Comparison of ENCODE assay signal across 11 cellular contexts in the genomic region with DNA sequence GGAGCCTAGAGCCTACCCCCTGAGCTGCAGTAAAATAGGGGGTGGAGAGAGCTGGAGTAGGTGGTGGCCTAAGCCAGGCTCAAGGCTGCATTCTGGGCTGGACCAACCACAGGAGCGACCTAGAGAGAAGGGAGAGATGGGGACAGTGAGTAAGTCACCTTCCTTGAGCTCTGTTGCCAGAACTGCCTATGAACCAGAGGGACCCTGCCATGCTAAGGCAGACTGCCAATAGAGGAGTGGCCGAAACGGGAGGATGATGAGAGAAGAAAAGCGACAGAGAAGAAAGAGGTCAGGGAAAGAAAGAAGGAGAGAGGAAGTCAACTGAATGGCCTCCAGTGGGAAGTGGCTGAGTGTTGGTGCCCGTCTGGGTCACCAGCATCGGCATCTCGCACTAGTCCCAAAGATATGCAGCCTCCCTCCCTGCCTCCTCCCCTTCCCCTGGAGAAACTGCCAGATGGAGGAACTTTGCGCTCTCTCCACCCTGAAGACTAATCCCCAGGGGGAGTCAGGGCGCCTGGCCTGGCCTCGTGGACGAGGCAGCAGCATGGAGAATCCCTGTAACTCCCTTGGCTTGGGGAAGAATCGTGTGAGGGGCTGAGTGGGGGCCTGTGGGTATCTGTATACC. TPM values are rescaled to one million over a fixed set of nuclear protein-coding genes. Genes with fewer than 3 reads are reported as not detected.
DNase-seq lines count a peak whose midpoint lies in the region; ATAC-seq, FAIRE-seq and TF ChIP-seq lines count a peak whose summit lies in the region.
"Had no signal": no experiment of that assay in that cellular context is flagged by ENCODE, and none has a peak within 500 bp of the region (broad histone marks: within the 10 kb centered on the region; RNA-seq: fewer than 3 reads in every experiment).

No MANE protein-coding gene starts in this region.

- H3K27me3 Mint-ChIP-seq in activated naive CD4-positive, alpha-beta T cell treated with anti-CD3 and anti-CD28 coated beads, Interleukin-2, amount 10 ng/mL, durations not matched to agents 7 days and 5 days = no peaks in the 10 kb centered on the region
- no peaks in the 10 kb centered on the region for H3K27me3 Mint-ChIP-seq in activated B cell treated with CpG ODN at 0.5 μM for 24 hours

- H3K36me3 Mint-ChIP-seq in activated naive CD4-positive, alpha-beta T cell treated with anti-CD3 and anti-CD28 coated beads, Interleukin-2, amount 10 ng/mL, durations not matched to agents 7 days and 5 days = peaks cover 10% of the 10 kb centered on the region
- peaks cover 13% of the 10 kb centered on the region for H3K36me3 Mint-ChIP-seq in activated B cell treated with CpG ODN at 0.5 μM for 24 hours (ENCODE audit: low read depth)

- H3K27me3 ChIP-seq in lower lobe of right lung (ENCODE audit: low read depth) (no peaks in the 10 kb centered on the region), upper lobe of right lung (no peaks in the 10 kb centered on the region)

- H3K9me3 ChIP-seq in lower lobe of right lung (no peaks in the 10 kb centered on the region), upper lobe of right lung (no peaks in the 10 kb centered on the region), kidney (ENCODE audit: control insufficient read depth in 1 of 2, low read length in 2 of 2) (no peaks in the 10 kb centered on the region)

- ATAC-seq in activated B cell treated with CpG ODN at 0.5 μM for 24 hours (ENCODE audit: low read depth) (no peak), lower lobe of right lung (no peak), upper lobe of right lung (no peak), GM18858 (IDR thresholded peaks at IDR 0.05; ENCODE audit: unreplicated experiment) (no peak)

- CTCF ChIA-PET in activated naive CD4-positive, alpha-beta T cell treated with anti-CD3 and anti-CD28 coated beads, Interleukin-2, amount 10 ng/mL, durations not matched to agents 7 days and 5 days (lab: Charles Lee) = interaction anchor here (1.1 to 4.5 kb wide), 5 partner anchors 28 to 111 kb away, joined by 3 to 68 read pairs (median 5); no protein-coding TSS in a partner anchor
- CTCF ChIA-PET in activated B cell treated with CpG ODN at 0.5 μM for 24 hours (lab: Charles Lee) = interaction anchor here (1.1 to 4.4 kb wide), 6 partner anchors 16 to 111 kb away, joined by 4 to 90 read pairs (median 20); partner anchors contain the start of gene ELF4

- POLR2A ChIA-PET in activated B cell treated with CpG ODN at 0.5 μM for 24 hours (lab: Charles Lee) = interaction anchor here (0.6 to 2.7 kb wide), 7 partner anchors 10 to 89 kb away, joined by 3 to 20 read pairs (median 4); partner anchors contain the start of gene AIFM1

- no peak for DNase-seq in activated naive CD4-positive, alpha-beta T cell treated with anti-CD3 and anti-CD28 coated beads, Interleukin-2, amount 10 ng/mL, durations not matched to agents 7 days and 5 days
- no peak for DNase-seq in activated naive CD4-positive, alpha-beta T cell treated with anti-CD3 and anti-CD28 coated beads, Interleukin-2, amount 50 U/mL, for 16 hours
- no peak for DNase-seq in activated B cell treated with CpG ODN at 0.5 μM for 24 hours
- DNase-seq in lower lobe of right lung = no peak
- DNase-seq in upper lobe of right lung = no peak
- DNase-seq in kidney = no peak
- DNase-seq in HCEC 1CT = no peak
- DNase-seq: H9, islet precursor cell, SW 1271 had no signal

- H3K36me3 ChIP-seq in lower lobe of right lung (no peaks in the 10 kb centered on the region), upper lobe of right lung (no peaks in the 10 kb centered on the region), kidney (ENCODE audit: control insufficient read depth in 1 of 2, insufficient read depth in 2 of 2, low read length in 2 of 2) (no peaks in the 10 kb centered on the region)

- peak overlapping the region; percentile 91 for H3K27ac Mint-ChIP-seq in activated naive CD4-positive, alpha-beta T cell treated with anti-CD3 and anti-CD28 coated beads, Interleukin-2, amount 10 ng/mL, durations not matched to agents 7 days and 5 days
- peak overlapping the region; percentile 88 for H3K27ac Mint-ChIP-seq in activated B cell treated with CpG ODN at 0.5 μM for 24 hours
- H3K27ac Mint-ChIP-seq: H9 had no signal

- H3K4me1 Mint-ChIP-seq in activated naive CD4-positive, alpha-beta T cell treated with anti-CD3 and anti-CD28 coated beads, Interleukin-2, amount 10 ng/mL, durations not matched to agents 7 days and 5 days = peaks cover 66% of the 10 kb centered on the region
- peaks cover 57% of the 10 kb centered on the region for H3K4me1 Mint-ChIP-seq in activated B cell treated with CpG ODN at 0.5 μM for 24 hours

- TF ChIP-seq CTCF in activated B cell treated with CpG ODN at 0.5 μM for 24 hours (IDR thresholded peaks at IDR 0.05) (no peak), lower lobe of right lung (IDR thresholded peaks at IDR 0.05) (no peak), upper lobe of right lung (IDR thresholded peaks at IDR 0.05) (no peak), kidney (IDR thresholded peaks at IDR 0.05; ENCODE audit: borderline replicate concordance, extremely low read depth, insufficient read depth) (no peak)

- H3K9ac ChIP-seq in kidney (ENCODE audit: low read length in 2 of 2) = no peak overlapping the region

- H3K27ac ChIP-seq in lower lobe of right lung (peak overlapping the region; percentile 49), upper lobe of right lung (peak overlapping the region; percentile 51), kidney (ENCODE audit: low read depth in 2 of 2, low read length in 2 of 2) (peak overlapping the region in 1 of 2 donors; percentile 48)

- FAIRE-seq in kidney (lab: Jason Lieb, UNC) = no peak

- H3K4me3 Mint-ChIP-seq in activated naive CD4-positive, alpha-beta T cell treated with anti-CD3 and anti-CD28 coated beads, Interleukin-2, amount 10 ng/mL, durations not matched to agents 7 days and 5 days = peak overlapping the region; percentile 58
- H3K4me3 Mint-ChIP-seq in activated B cell treated with CpG ODN at 0.5 μM for 24 hours = no peak overlapping the region
- H3K4me3 Mint-ChIP-seq: H9 had no signal

- no peak overlapping the region for H3K4me3 ChIP-seq in lower lobe of right lung
- no peak overlapping the region for H3K4me3 ChIP-seq in upper lobe of right lung
- no peak overlapping the region for H3K4me3 ChIP-seq in kidney (ENCODE audit: low read length in 2 of 2)

- intact Hi-C loops in activated B cell treated with CpG ODN at 0.5 μM for 24 hours (cut with micrococcal nuclease) (loop anchor here (1.0 kb wide), 2 partner anchors 28 to 39 kb away; no protein-coding TSS in a partner anchor), lower lobe of right lung (cut with DNase I) (loop anchor here (10.0 kb wide), 1 partner anchor 113 kb away; no protein-coding TSS in a partner anchor), upper lobe of right lung (cut with DNase I) (no loop called here), kidney (cut with DNase I) (no loop called here)

- H3K4me1 ChIP-seq in lower lobe of right lung = peaks cover 43% of the 10 kb centered on the region
- no peaks in the 10 kb centered on the region for H3K4me1 ChIP-seq in upper lobe of right lung
- H3K4me1 ChIP-seq in kidney (ENCODE audit: control insufficient read depth in 1 of 2, insufficient read depth in 1 of 2, low read depth in 1 of 2, low read length in 2 of 2) = peaks cover 0 to 10% of the 10 kb centered on the region in 2 donors

- H3K9me3 Mint-ChIP-seq in activated naive CD4-positive, alpha-beta T cell treated with anti-CD3 and anti-CD28 coated beads, Interleukin-2, amount 10 ng/mL, durations not matched to agents 7 days and 5 days = no peaks in the 10 kb centered on the region
- H3K9me3 Mint-ChIP-seq in activated B cell treated with CpG ODN at 0.5 μM for 24 hours = no peaks in the 10 kb centered on the region

RNA-seq across cellular contexts. Expression of gene ELF4, which starts 28.8 kb away (rescaled TPM):
- total RNA-seq in activated B cell treated with CpG ODN at 0.5 μM for 24 hours (32.4 and 33.0 TPM in 2 replicates), lower lobe of right lung (24.1 TPM), upper lobe of right lung (23.8 TPM), kidney (18.0 TPM)
- polyA plus RNA-seq in kidney (ENCODE audit: insufficient read depth, low read depth, low replicate concordance) = 2.6 TPM

Comparison
In these comparisons a context has a peak if more than half of its experiments do, and no peak if none do; other contexts are left out.
1. intact Hi-C loops: an anchor here in activated B cell treated with CpG ODN at 0.5 μM for 24 hours (1.0 kb wide) and lower lobe of right lung (10.0 kb wide); none called in upper lobe of right lung and kidney.